Comparison of ENCODE assay signal across 20 cellular contexts in the genomic region with DNA sequence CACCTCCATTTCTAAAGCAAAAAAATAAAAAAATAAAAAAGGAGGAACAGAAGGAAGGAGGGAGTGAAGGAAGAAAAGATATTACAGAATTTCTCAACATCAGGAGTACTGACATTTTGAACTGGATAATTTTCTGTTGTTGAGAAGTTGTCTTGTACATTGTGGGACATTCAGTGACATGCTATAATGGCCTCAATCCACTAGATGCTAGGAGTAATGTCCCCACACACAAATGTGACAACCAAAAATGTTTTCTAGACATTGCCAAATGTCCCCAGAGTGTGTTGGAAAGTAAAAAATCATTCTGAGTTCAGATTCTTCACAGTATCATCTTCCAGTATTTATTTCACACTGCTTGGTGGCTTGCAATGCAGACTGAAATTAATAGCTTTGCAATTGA. TPM values are rescaled to one million over a fixed set of nuclear protein-coding genes. Genes with fewer than 3 reads are reported as not detected.
DNase-seq lines count a peak whose midpoint lies in the region; FAIRE-seq and TF ChIP-seq lines count a peak whose summit lies in the region.
"Had no signal": no experiment of that assay in that cellular context is flagged by ENCODE, and none has a peak within 500 bp of the region (broad histone marks: within the 10 kb centered on the region; RNA-seq: fewer than 3 reads in every experiment).

No MANE protein-coding gene starts in this region.

- H3K27ac ChIP-seq in mesenchymal stem cell (ENCODE audit: low read length, poor library complexity, severe bottlenecking) = no peak overlapping the region
- peak overlapping the region; percentile 11 for H3K27ac ChIP-seq in skeletal muscle tissue (ENCODE audit: low read depth, low read length)
- H3K27ac ChIP-seq: RWPE1 had no signal

- peaks cover 17% of the 10 kb centered on the region for H3K79me1 ChIP-seq in mesenchymal stem cell (replicated peaks; ENCODE audit: low read length, poor library complexity, severe bottlenecking)

- H2BK120ac ChIP-seq in mesenchymal stem cell (ENCODE audit: low read depth, low read length) = no peak overlapping the region

- DNase-seq in GM12892 (ENCODE audit: insufficient read length) = no peak
- DNase-seq in H54 (ENCODE audit: insufficient read length, low spot score) = no peak
- no peak for DNase-seq in mesenchymal stem cell
- DNase-seq in posterior cingulate gyrus = no peak
- no peak for DNase-seq in effector CD4-positive, alpha-beta T cell
- DNase-seq in RCC 7860 (ENCODE audit: low spot score) = no peak
- DNase-seq: ACHN; C1 segment of cervical spinal cord; CD8-positive, alpha-beta memory T cell; KG1; NCI-H1048; NCI-H1436 treated with DMSO at 0.1 percent for 48 hours; NCI-H2029 treated with DMSO at 0.1 percent for 48 hours; NCI-H2171; NCI-H526; PC-3 had no signal

- H3K27me3 ChIP-seq in mesenchymal stem cell (ENCODE audit: control insufficient read depth in 1 of 2, insufficient read depth in 1 of 2, low read length in 2 of 2) (no peaks in the 10 kb centered on the region), skeletal muscle tissue (ENCODE audit: control insufficient read depth in 3 of 3, insufficient read depth in 3 of 3, low read length in 3 of 3) (no peaks in the 10 kb centered on the region)

- H2BK15ac ChIP-seq in mesenchymal stem cell (ENCODE audit: low read depth, poor library complexity, severe bottlenecking) = no peak overlapping the region

- no peak overlapping the region for H3K23ac ChIP-seq in mesenchymal stem cell (ENCODE audit: low read length in 2 of 2)

- H3K4me3 ChIP-seq in mesenchymal stem cell (ENCODE audit: insufficient read depth in 1 of 2, low read depth in 1 of 2, low read length in 2 of 2) (no peak overlapping the region), skeletal muscle tissue (ENCODE audit: low read length in 3 of 3) (peak overlapping the region in 1 of 3 donors; percentile 35)

- TF ChIP-seq POLR2A in GM12892 (IDR thresholded peaks at IDR 0.05; ENCODE audit: low read depth, low read length) (no peak), H54 (IDR thresholded peaks at IDR 0.05; ENCODE audit: low read depth, low read length) (no peak)

- H3K14ac ChIP-seq in mesenchymal stem cell (ENCODE audit: low read length in 2 of 2) = no peak overlapping the region

- FAIRE-seq in GM12892 (lab: Jason Lieb, UNC) = peak; percentile 24
- peak; percentile 30 for FAIRE-seq in H54 (lab: Jason Lieb, UNC)
- FAIRE-seq in RCC 7860 (lab: Jason Lieb, UNC) = no peak
- FAIRE-seq: H1, HepG2 had no signal

- H3K9me3 ChIP-seq in mesenchymal stem cell (ENCODE audit: control insufficient read depth, low read length) (no peaks in the 10 kb centered on the region), skeletal muscle tissue (ENCODE audit: control insufficient read depth in 3 of 3, low read length in 3 of 3) (no peaks in the 10 kb centered on the region)

- H2BK5ac ChIP-seq in mesenchymal stem cell (ENCODE audit: low read depth, low read length, poor library complexity, severe bottlenecking) = no peak overlapping the region

- no peak overlapping the region for H4K8ac ChIP-seq in mesenchymal stem cell (ENCODE audit: low read length)

- intact Hi-C loops in posterior cingulate gyrus (cut with DNase I) = no loop called here

- H3K4me1 ChIP-seq in mesenchymal stem cell (ENCODE audit: control insufficient read depth, insufficient read depth, low read depth, low read length) = no peaks in the 10 kb centered on the region
- H3K4me1 ChIP-seq in skeletal muscle tissue (ENCODE audit: control insufficient read depth in 3 of 3, insufficient read depth in 3 of 3, low read length in 3 of 3) = peaks cover 20 to 32% (median 27%) of the 10 kb centered on the region in 3 donors

- no peak overlapping the region for H4K91ac ChIP-seq in mesenchymal stem cell (ENCODE audit: low read length)

- H3K36me3 ChIP-seq in mesenchymal stem cell (ENCODE audit: control insufficient read depth in 1 of 2, insufficient read depth in 2 of 2, low read depth in 1 of 2, low read length in 2 of 2) (no peaks in the 10 kb centered on the region), skeletal muscle tissue (ENCODE audit: control insufficient read depth in 3 of 3, insufficient read depth in 3 of 3, low read length in 3 of 3) (no peaks in the 10 kb centered on the region)

- no peak overlapping the region for H3K4ac ChIP-seq in mesenchymal stem cell (ENCODE audit: low read depth in 1 of 2, low read length in 2 of 2)

- H2AK5ac ChIP-seq in mesenchymal stem cell (ENCODE audit: low read length, severe bottlenecking) = no peak overlapping the region

- H3K4me2 ChIP-seq in mesenchymal stem cell (ENCODE audit: low read length, poor library complexity, severe bottlenecking) = no peak overlapping the region

- H2AFZ ChIP-seq in mesenchymal stem cell (ENCODE audit: low read depth, low read length) = no peak overlapping the region

- H2BK12ac ChIP-seq in mesenchymal stem cell (ENCODE audit: low read length in 2 of 2) = no peak overlapping the region

- H3K9ac ChIP-seq in mesenchymal stem cell (ENCODE audit: low read length) (peak overlapping the region; percentile 36), skeletal muscle tissue (ENCODE audit: low read depth in 1 of 3, low read length in 3 of 3) (no peak overlapping the region)

- H3K18ac ChIP-seq in mesenchymal stem cell (ENCODE audit: low read depth in 1 of 2, low read length in 2 of 2) = no peak overlapping the region

RNA-seq across cellular contexts. Expression of gene ZNF438, which starts 6.5 kb away (rescaled TPM):
- 2.5 TPM for polyA plus RNA-seq in GM12892 (2012; ENCODE audit: missing spikeins)
- 3.4 TPM for polyA plus RNA-seq in mesenchymal stem cell (2013, experiment 1 of 2)
- polyA plus RNA-seq in mesenchymal stem cell (2013, experiment 2 of 2) = 3.5 TPM
- total RNA-seq in skeletal muscle tissue = 6.8 TPM
